ENCODE assay signal across 8 cellular contexts in the genomic region with DNA sequence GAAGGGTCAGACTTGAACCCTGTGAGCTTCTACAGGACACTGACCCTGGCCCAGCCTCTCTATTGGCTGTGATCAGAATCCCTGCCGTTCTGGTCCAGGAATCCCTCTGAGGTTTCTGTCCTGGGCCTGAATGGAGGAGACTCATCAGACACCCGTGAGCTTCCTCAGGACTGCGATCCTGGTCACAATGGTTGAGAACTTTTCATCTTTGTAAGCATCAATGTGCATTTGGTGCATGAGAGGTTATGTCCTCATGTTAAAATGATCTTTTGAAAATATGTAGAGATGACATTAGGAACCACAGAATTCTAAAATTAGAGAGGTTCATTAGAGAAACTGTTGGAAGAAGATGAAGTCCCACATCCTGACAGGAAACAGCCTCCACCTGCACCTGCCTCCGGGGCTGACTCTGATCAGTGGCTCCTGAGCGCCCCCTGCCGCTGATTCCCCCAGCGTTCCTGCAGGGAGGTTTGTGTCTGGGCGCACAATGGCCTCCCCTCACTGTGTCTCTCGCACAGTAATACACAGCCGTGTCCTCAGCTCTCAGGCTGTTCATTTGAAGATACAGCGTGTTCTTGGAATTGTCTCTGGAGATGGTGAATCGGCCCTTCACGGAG.
DNase-seq lines count a peak whose midpoint lies in the region; ATAC-seq and TF ChIP-seq lines count a peak whose summit lies in the region.
"Not testable (repeated sequence)": the region's sequence is repeated elsewhere in the genome, so short reads cannot be mapped to it uniquely, and the experiment has no call there.

No MANE protein-coding gene starts in this region.

- intact Hi-C loops in CD4-positive, alpha-beta T cell (cut with DNase I, micrococcal nuclease): not testable (repeated sequence)

- peak in 6 of 10 experiments; percentile 6 to 66 (median 62) for DNase-seq in CD4-positive, alpha-beta T cell
- DNase-seq in GM13976 (ENCODE audit: low spot score): not testable (repeated sequence)
- DNase-seq in NCI-H82 (lab: John Stamatoyannopoulos, UW): peak; percentile 15
- DNase-seq in activated CD4-positive, CD25-positive, alpha-beta regulatory T cell treated with anti-CD3 and anti-CD28 coated beads, Interleukin-2, amount 50 U/mL, for 16 hours (ENCODE audit: low read depth, low spot score): peak; percentile 9
- DNase-seq in activated T-cell treated with anti-CD3 and anti-CD28 coated beads for 1 hour (ENCODE audit: low read depth): peak; percentile 41
- peak; percentile 72 for DNase-seq in activated naive CD8-positive, alpha-beta T cell treated with anti-CD3 and anti-CD28 coated beads, Interleukin-2, amount 10 ng/mL, durations not matched to agents 7 days and 5 days
- DNase-seq in stimulated activated CD4-positive, alpha-beta T cell treated with anti-CD3 and anti-CD28 coated beads, Interleukin-15, amount 100 ng/mL, for 24 hours: peak; percentile 72
- DNase-seq in stimulated activated naive B cell treated with anti-CD40 and anti-IgM and Interleukin-4, amounts not matched to agents 10 μg/mL and 1 μg/mL and 100 μg/mL, for 72 hours: peak; percentile 18

- CTCF ChIA-PET in CD4-positive, alpha-beta T cell (lab: Charles Lee): interaction anchor here (0.7 kb wide), 1 partner anchor 10 kb away, joined by 4 read pairs; no protein-coding TSS in a partner anchor

- ATAC-seq in CD4-positive, alpha-beta T cell (ENCODE audit: poor library complexity); activated naive CD8-positive, alpha-beta T cell treated with anti-CD3 and anti-CD28 coated beads, Interleukin-2, amount 10 ng/mL, durations not matched to agents 7 days and 5 days (ENCODE audit: low read depth); stimulated activated naive B cell treated with anti-CD40 and anti-IgM and Interleukin-4, amounts not matched to agents 10 μg/mL and 1 μg/mL and 100 μg/mL, for 72 hours (replicated peaks): not testable (repeated sequence)

- H3K9me3 ChIP-seq in CD4-positive, alpha-beta T cell (ENCODE audit: control insufficient read depth, low read length): not testable (repeated sequence)

- peak; percentile 23 for TF ChIP-seq CTCF in CD4-positive, alpha-beta T cell (IDR thresholded peaks at IDR 0.05)
- TF ChIP-seq CTCF in GM13976 (IDR thresholded peaks at IDR 0.05; ENCODE audit: borderline replicate concordance, control extremely low read depth, extremely low read depth, insufficient read depth, missing control alignments): peak; percentile 29

- not testable (repeated sequence) for H3K4me1 Mint-ChIP-seq in CD4-positive, alpha-beta T cell (ENCODE audit: low read depth); activated naive CD8-positive, alpha-beta T cell treated with anti-CD3 and anti-CD28 coated beads, Interleukin-2, amount 10 ng/mL, durations not matched to agents 7 days and 5 days; stimulated activated naive B cell treated with anti-CD40 and anti-IgM and Interleukin-4, amounts not matched to agents 10 μg/mL and 1 μg/mL and 100 μg/mL, for 72 hours

- POLR2A ChIA-PET in CD4-positive, alpha-beta T cell (lab: Charles Lee); activated naive CD8-positive, alpha-beta T cell treated with anti-CD3 and anti-CD28 coated beads, Interleukin-2, amount 10 ng/mL, durations not matched to agents 7 days and 5 days (lab: Charles Lee): not testable (repeated sequence)

- not testable (repeated sequence) for H3K27ac Mint-ChIP-seq in CD4-positive, alpha-beta T cell; activated naive CD8-positive, alpha-beta T cell treated with anti-CD3 and anti-CD28 coated beads, Interleukin-2, amount 10 ng/mL, durations not matched to agents 7 days and 5 days; stimulated activated naive B cell treated with anti-CD40 and anti-IgM and Interleukin-4, amounts not matched to agents 10 μg/mL and 1 μg/mL and 100 μg/mL, for 72 hours

- not testable (repeated sequence) for H3K27ac ChIP-seq in CD4-positive, alpha-beta T cell (ENCODE audit: low read depth, low read length)

- in situ Hi-C loops in GM13976 (cut with MboI; ENCODE audit: low sequenced_read_pairs, unreplicated experiment): not testable (repeated sequence)

- H3K4me3 Mint-ChIP-seq in CD4-positive, alpha-beta T cell; activated naive CD8-positive, alpha-beta T cell treated with anti-CD3 and anti-CD28 coated beads, Interleukin-2, amount 10 ng/mL, durations not matched to agents 7 days and 5 days; stimulated activated naive B cell treated with anti-CD40 and anti-IgM and Interleukin-4, amounts not matched to agents 10 μg/mL and 1 μg/mL and 100 μg/mL, for 72 hours: not testable (repeated sequence)

- peaks cover 19% of the 10 kb centered on the region for H3K27me3 Mint-ChIP-seq in CD4-positive, alpha-beta T cell
- peaks cover 21% of the 10 kb centered on the region for H3K27me3 Mint-ChIP-seq in activated naive CD8-positive, alpha-beta T cell treated with anti-CD3 and anti-CD28 coated beads, Interleukin-2, amount 10 ng/mL, durations not matched to agents 7 days and 5 days
- H3K27me3 Mint-ChIP-seq in stimulated activated naive B cell treated with anti-CD40 and anti-IgM and Interleukin-4, amounts not matched to agents 10 μg/mL and 1 μg/mL and 100 μg/mL, for 72 hours: peaks cover 10 to 11% of the 10 kb centered on the region in 2 donors

- H3K9me3 Mint-ChIP-seq in CD4-positive, alpha-beta T cell; activated naive CD8-positive, alpha-beta T cell treated with anti-CD3 and anti-CD28 coated beads, Interleukin-2, amount 10 ng/mL, durations not matched to agents 7 days and 5 days; stimulated activated naive B cell treated with anti-CD40 and anti-IgM and Interleukin-4, amounts not matched to agents 10 μg/mL and 1 μg/mL and 100 μg/mL, for 72 hours: not testable (repeated sequence)

- not testable (repeated sequence) for H3K27me3 ChIP-seq in CD4-positive, alpha-beta T cell (ENCODE audit: control insufficient read depth, insufficient read depth, low read length)

- not testable (repeated sequence) for H3K36me3 Mint-ChIP-seq in CD4-positive, alpha-beta T cell (ENCODE audit: low read depth); activated naive CD8-positive, alpha-beta T cell treated with anti-CD3 and anti-CD28 coated beads, Interleukin-2, amount 10 ng/mL, durations not matched to agents 7 days and 5 days; stimulated activated naive B cell treated with anti-CD40 and anti-IgM and Interleukin-4, amounts not matched to agents 10 μg/mL and 1 μg/mL and 100 μg/mL, for 72 hours
